In genomic region chr4:119016636-119017035, GRCh38 we compare ENCODE assay signal across 1 cellular context.
TF ChIP-seq lines count a peak whose summit lies in the region.

No MANE protein-coding gene starts in this region.

TF ChIP-seq in SK-N-SH, 30 proteins besides CTCF, POLR2A, EP300 and RAD21 (continued from another document):
- TF ChIP-seq FOXJ3 (CRISPR knock-in tag; IDR thresholded peaks at IDR 0.05) (no peak), JUND (IDR thresholded peaks at IDR 0.05) (0 out of 2 replicates have a peak, but pooled peaks have one; percentile 16), TCF12 (IDR thresholded peaks at IDR 0.05) (peak; percentile 34; the same call in 1 of the 2 replicates), PBX3 (IDR thresholded peaks at IDR 0.05) (peak; percentile 56), NRF1 (IDR thresholded peaks at IDR 0.05; ENCODE audit: low read depth, low read length) (no peak), GABPA (IDR thresholded peaks at IDR 0.05; ENCODE audit: low read depth) (no peak), ZBTB33 (IDR thresholded peaks at IDR 0.05; ENCODE audit: borderline replicate concordance, low read depth) (no peak)
